ENCODE assay signal across 23 cellular contexts in the genomic region with DNA sequence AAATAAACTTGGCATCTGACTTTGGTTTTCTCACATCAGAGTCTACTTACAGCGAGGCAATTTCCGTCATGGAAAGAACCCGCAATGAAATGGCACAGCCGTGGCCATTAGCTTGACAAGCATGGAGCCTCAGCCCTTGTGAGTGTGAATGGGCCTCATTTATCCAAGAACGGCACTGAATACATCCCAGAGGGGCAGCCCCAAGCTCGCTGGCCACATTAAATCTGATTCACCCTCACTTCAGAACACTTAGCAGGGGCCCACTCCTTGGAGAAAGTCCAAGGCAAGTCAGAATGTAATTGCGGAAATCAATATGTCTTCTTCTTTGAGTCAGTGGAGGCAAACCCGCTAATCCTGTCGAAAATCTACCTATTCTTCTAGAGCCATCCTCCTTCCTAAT.
"Had no signal": no experiment of that assay in that cellular context is flagged by ENCODE, and none has a peak within 500 bp of the region (broad histone marks: within the 10 kb centered on the region; RNA-seq: fewer than 3 reads in every experiment).

No MANE protein-coding gene starts in this region.

- H3K4me1 ChIP-seq: pancreas, prostate gland, thyroid gland, uterus had no signal

- H3K27me3 ChIP-seq: esophagus muscularis mucosa, pancreas, spleen, thyroid gland, upper lobe of left lung, uterus had no signal

- H3K9me3 ChIP-seq: esophagus muscularis mucosa, gastroesophageal sphincter, pancreas, prostate gland, thyroid gland, upper lobe of left lung, uterus had no signal

- H3K36me3 ChIP-seq: esophagus muscularis mucosa, gastroesophageal sphincter, pancreas, prostate gland, thyroid gland, upper lobe of left lung, uterus had no signal

- DNase-seq: effector memory CD4-positive, alpha-beta T cell; glutamatergic neuron; hippocampal formation; left colon; left ventricle myocardium superior; mesenchymal stem cell; midbrain; occipital lobe; pancreas; retina; spleen; stimulated activated CD4-positive, alpha-beta T cell treated with anti-CD3 and anti-CD28 coated beads, Interleukin-15, amount 100 ng/mL, for 24 hours; stimulated activated CD4-positive, alpha-beta T cell treated with anti-CD3 and anti-CD28 coated beads, Interleukin-1b, Interleukin-23, amount 100 ng/mL, for 48 hours; stimulated activated CD4-positive, alpha-beta T cell treated with anti-CD3 and anti-CD28 coated beads, Interleukin-4, amount 100 ng/mL, for 24 hours; stimulated activated naive CD4-positive, alpha-beta T cell; thyroid gland; upper lobe of left lung; uterus had no signal

- H3K27ac ChIP-seq: epithelial cell of prostate, esophagus muscularis mucosa, gastroesophageal sphincter, pancreas, prostate gland, spleen, thyroid gland, upper lobe of left lung, uterus had no signal

- H3K4me3 ChIP-seq: esophagus muscularis mucosa, gastroesophageal sphincter, lung, pancreas, prostate gland, spleen, thyroid gland, upper lobe of left lung, uterus had no signal
